ENCODE assay signal across 9 cellular contexts in the genomic region with DNA sequence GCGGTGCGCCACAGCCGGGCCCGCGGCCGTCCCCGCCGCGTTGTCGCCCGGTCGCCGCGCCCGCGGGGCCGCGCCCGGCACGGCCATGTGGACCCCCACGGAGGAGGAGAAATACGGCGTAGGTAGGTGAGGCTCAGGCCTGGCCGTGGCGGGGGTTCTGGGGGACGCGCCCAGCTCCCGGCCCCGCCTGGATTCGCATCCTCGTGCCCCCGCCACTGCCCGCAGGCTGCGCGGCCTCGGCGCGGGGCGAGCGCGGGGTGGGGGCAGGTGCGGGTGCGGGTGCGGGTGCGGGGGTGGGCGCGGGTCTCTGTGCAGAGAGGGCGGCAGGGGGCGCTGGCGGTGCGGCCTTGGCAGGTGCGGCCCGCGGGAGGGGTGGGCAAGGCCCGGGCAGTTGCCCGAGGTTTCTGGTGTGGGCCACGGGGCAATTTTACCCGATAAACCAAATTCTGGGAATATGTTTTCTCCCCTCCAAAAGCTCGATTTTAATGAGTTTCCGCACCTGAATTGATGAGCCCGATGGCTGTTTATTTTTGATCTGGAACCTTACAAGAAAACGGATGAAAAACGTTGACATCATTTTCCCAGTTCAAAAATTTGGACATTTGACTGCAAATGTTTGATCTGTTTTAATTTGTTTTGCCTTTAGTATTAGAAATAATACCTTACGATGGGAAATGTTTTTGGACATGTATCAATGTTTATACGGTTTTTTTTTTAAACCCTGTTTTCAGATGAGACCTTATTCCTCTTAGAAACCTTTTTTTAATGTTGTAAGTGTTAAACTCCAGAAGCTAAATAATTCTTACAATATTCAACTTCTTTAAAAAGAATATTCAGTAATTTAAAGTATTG. TPM values are rescaled to one million over a fixed set of nuclear protein-coding genes. Genes with fewer than 3 reads are reported as not detected.
DNase-seq lines count a peak whose midpoint lies in the region; ATAC-seq and TF ChIP-seq lines count a peak whose summit lies in the region.
"Had no signal": no experiment of that assay in that cellular context is flagged by ENCODE, and none has a peak within 500 bp of the region (broad histone marks: within the 10 kb centered on the region; RNA-seq: fewer than 3 reads in every experiment).

No MANE protein-coding gene starts in this region.

- peak in 7 of 8 donors; percentile 26 to 72 (median 62) for ATAC-seq in heart right ventricle
- no peak for ATAC-seq in HG03175 (IDR thresholded peaks at IDR 0.05; ENCODE audit: unreplicated experiment)

- H3K27me3 ChIP-seq in Peyer's patch (peaks cover 0 to 6% of the 10 kb centered on the region in 2 donors), heart right ventricle (peaks cover 3 to 80% (median 57%) of the 10 kb centered on the region in 7 donors)

- no peak overlapping the region for H3K27ac Mint-ChIP-seq in activated naive CD4-positive, alpha-beta T cell treated with anti-CD3 and anti-CD28 coated beads, Interleukin-2, amount 10 ng/mL, durations not matched to agents 7 days and 5 days

- TF ChIP-seq CTCF in Peyer's patch (IDR thresholded peaks at IDR 0.05) (peak in 2 of 6 experiments; percentile 10 to 23), heart right ventricle (IDR thresholded peaks at IDR 0.05) (peak; percentile 26 to 65 (median 41))

- peak; percentile 31 for DNase-seq in NCI-H1436 (lab: John Stamatoyannopoulos, UW)
- no peak for DNase-seq in NCI-H1436 treated with DMSO at 0.1 percent for 48 hours (lab: John Stamatoyannopoulos, UW)
- DNase-seq in Peyer's patch, result peak in 2 of 3 donors; percentile 25 to 60
- peak; percentile 64 for DNase-seq in activated naive CD4-positive, alpha-beta T cell treated with anti-CD3 and anti-CD28 coated beads, Interleukin-2, amount 10 ng/mL, durations not matched to agents 7 days and 5 days
- peak; percentile 49 to 62 for DNase-seq in heart right ventricle
- DNase-seq in retina, result peak; percentile 61
- DNase-seq in NK-92 (lab: John Stamatoyannopoulos, UW; ENCODE audit: unreplicated experiment), result no peak
- DNase-seq: DND-41 had no signal

- peaks cover 6% of the 10 kb centered on the region for H3K4me1 Mint-ChIP-seq in activated naive CD4-positive, alpha-beta T cell treated with anti-CD3 and anti-CD28 coated beads, Interleukin-2, amount 10 ng/mL, durations not matched to agents 7 days and 5 days

- no peaks in the 10 kb centered on the region for H3K9me3 Mint-ChIP-seq in activated naive CD4-positive, alpha-beta T cell treated with anti-CD3 and anti-CD28 coated beads, Interleukin-2, amount 10 ng/mL, durations not matched to agents 7 days and 5 days

- H3K4me3 ChIP-seq in Peyer's patch, result peak overlapping the region; percentile 30 to 61 (median 52)
- peak overlapping the region in 9 of 10 donors; percentile 39 to 57 (median 51) for H3K4me3 ChIP-seq in heart right ventricle

- intact Hi-C loops in heart right ventricle (cut with DNase I), result loop anchor here in 2 of 10 donors (10.0 kb wide), 2 partner anchors 101 to 219 kb away; no protein-coding TSS in a partner anchor

- no peaks in the 10 kb centered on the region for H3K36me3 Mint-ChIP-seq in activated naive CD4-positive, alpha-beta T cell treated with anti-CD3 and anti-CD28 coated beads, Interleukin-2, amount 10 ng/mL, durations not matched to agents 7 days and 5 days

- H3K4me1 ChIP-seq in Peyer's patch (peaks cover 0 to 11% (median 6%) of the 10 kb centered on the region in 4 donors), heart right ventricle (peaks cover 0 to 16% (median 5%) of the 10 kb centered on the region in 9 donors)

- WGBS in heart right ventricle, 2 donors, result 3 to 9% methylated on average over 26 to 65 of the region's 65 CpGs

- peak overlapping the region; percentile 68 for H3K4me3 Mint-ChIP-seq in activated naive CD4-positive, alpha-beta T cell treated with anti-CD3 and anti-CD28 coated beads, Interleukin-2, amount 10 ng/mL, durations not matched to agents 7 days and 5 days

- peaks cover 67% of the 10 kb centered on the region for H3K27me3 Mint-ChIP-seq in activated naive CD4-positive, alpha-beta T cell treated with anti-CD3 and anti-CD28 coated beads, Interleukin-2, amount 10 ng/mL, durations not matched to agents 7 days and 5 days

- H3K9me3 ChIP-seq in Peyer's patch (no peaks in the 10 kb centered on the region), heart right ventricle (no peaks in the 10 kb centered on the region)

- no peak for TF ChIP-seq POLR2A in Peyer's patch (IDR thresholded peaks at IDR 0.05)

- H3K27ac ChIP-seq in Peyer's patch, result no peak overlapping the region
- no peak overlapping the region for H3K27ac ChIP-seq in heart right ventricle

- H3K36me3 ChIP-seq in Peyer's patch (no peaks in the 10 kb centered on the region), heart right ventricle (no peaks in the 10 kb centered on the region)

- CTCF ChIA-PET in activated naive CD4-positive, alpha-beta T cell treated with anti-CD3 and anti-CD28 coated beads, Interleukin-2, amount 10 ng/mL, durations not matched to agents 7 days and 5 days (lab: Charles Lee), result interaction anchor here (0.6 to 1.8 kb wide), 6 partner anchors 10 to 515 kb away, joined by 3 to 5 read pairs (median 3); no protein-coding TSS in a partner anchor

RNA-seq across cellular contexts. Expression of a gene that starts 0.7 kb away (rescaled TPM):
- total RNA-seq in Peyer's patch (under 1 TPM in 3 of 4 donors, not detected in 1; 0.28 to 0.83 (median 0.40) TPM), heart right ventricle (1 to 10 TPM; 4.3 to 6.6 (median 4.7) TPM)
- 1 to 10 TPM; 1.2 to 5.0 TPM for polyA plus RNA-seq in heart right ventricle

RNA-seq across cellular contexts. Expression of a gene that starts 58.5 kb away (rescaled TPM):
- 10 to 100 TPM; 25.6 to 44.0 (median 30.0) TPM for total RNA-seq in Peyer's patch
- total RNA-seq in heart right ventricle, result 100 to 1,000 TPM; 278 to 496 (median 334) TPM
- polyA plus RNA-seq in heart right ventricle, result 100 to 1,000 TPM; 134 to 225 TPM

Comparison
In these comparisons a context has a peak if more than half of its experiments do, and no peak if none do; other contexts are left out.
1. DNase-seq: peak in NCI-H1436 (single experiment), Peyer's patch (2 of 3), activated naive CD4-positive, alpha-beta T cell treated with anti-CD3 and anti-CD28 coated beads, Interleukin-2, amount 10 ng/mL, durations not matched to agents 7 days and 5 days (single experiment), heart right ventricle (2 of 2) and retina (single experiment); none in NCI-H1436 treated with DMSO at 0.1 percent for 48 hours (single experiment) and NK-92 (single experiment).
2. RNA of a gene that starts 58.5 kb away (total RNA-seq): 278 to 496 TPM in heart right ventricle; 25.6 to 44.0 TPM in Peyer's patch; every median in the first group is over 4 times any median in the second.